ENCODE assay signal across 9 cellular contexts in the genomic region with DNA sequence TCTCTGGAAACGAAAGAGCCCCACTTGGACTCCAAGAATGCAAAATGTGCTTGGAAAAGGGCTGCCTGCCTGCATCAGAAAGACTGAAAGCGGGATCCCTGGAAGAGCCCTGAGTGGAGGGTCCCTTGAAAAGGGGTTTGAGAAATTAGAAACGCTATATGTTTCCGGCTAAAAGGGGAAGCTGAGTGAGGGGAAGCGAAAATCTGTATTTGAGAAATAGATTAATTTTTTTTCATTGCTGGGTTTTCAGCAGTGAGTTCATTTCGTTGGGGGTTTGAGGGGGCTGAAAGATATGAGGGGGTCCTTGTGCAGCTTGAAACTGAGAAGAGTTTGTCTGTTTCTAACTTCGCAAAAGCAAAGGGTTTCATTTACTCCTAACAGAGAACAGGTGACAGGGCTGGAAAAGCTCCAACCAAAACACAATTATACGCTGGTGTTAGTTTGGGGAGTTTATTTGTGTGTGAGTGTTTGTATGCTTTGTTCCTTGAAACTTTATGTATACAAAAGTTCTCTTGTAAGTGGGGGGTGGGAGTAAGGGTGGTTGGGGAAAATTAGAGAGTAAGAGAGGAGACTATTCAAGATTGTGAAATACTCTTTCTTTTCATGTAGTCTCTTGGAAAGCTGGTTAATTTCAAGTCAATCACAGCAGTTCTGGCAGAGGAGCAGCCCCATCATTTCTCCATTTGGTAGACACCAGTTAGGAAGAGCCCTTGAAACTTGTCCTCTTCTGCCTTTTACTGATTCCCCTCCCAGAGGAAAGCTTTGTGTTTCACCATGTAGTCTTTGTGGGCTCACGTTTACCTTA. TPM values are rescaled to one million over a fixed set of nuclear protein-coding genes. Genes with fewer than 3 reads are reported as not detected.
DNase-seq lines count a peak whose midpoint lies in the region; ATAC-seq and TF ChIP-seq lines count a peak whose summit lies in the region.
"Had no signal": no experiment of that assay in that cellular context is flagged by ENCODE, and none has a peak within 500 bp of the region (broad histone marks: within the 10 kb centered on the region; RNA-seq: fewer than 3 reads in every experiment).

No MANE protein-coding gene starts in this region.

- no peaks in the 10 kb centered on the region for H3K9me3 Mint-ChIP-seq in progenitor cell of endocrine pancreas (ENCODE audit: low read depth)

- no peak for DNase-seq in SK-N-SH
- DNase-seq in SJSA1 (ENCODE audit: low read depth in 1 of 2, low spot score in 2 of 2), result peak in 1 of 2 experiments; percentile 55
- DNase-seq in fibroblast of pulmonary artery (ENCODE audit: low read depth), result no peak
- DNase-seq in progenitor cell of endocrine pancreas (ENCODE audit: low spot score, unreplicated experiment), result no peak
- DNase-seq in HuH-7.5 (ENCODE audit: low spot score), result no peak
- no peak for DNase-seq in NCI-H82 treated with DMSO at 0.1 percent for 48 hours (lab: John Stamatoyannopoulos, UW; ENCODE audit: unreplicated experiment)

- POLR2A ChIA-PET in SK-N-SH (lab: Yijun Ruan, JAX), result no interaction called here

- no peaks in the 10 kb centered on the region for H3K9me2 ChIP-seq in SK-N-SH

- H3K27me3 ChIP-seq in SK-N-SH (ENCODE audit: insufficient read depth), result no peaks in the 10 kb centered on the region
- H3K27me3 ChIP-seq in SJSA1 (replicated peaks), result peaks cover 12% of the 10 kb centered on the region

- CTCF ChIA-PET in SK-N-SH (lab: Yijun Ruan, JAX), result interaction anchor here (1.0 to 2.9 kb wide), 4 partner anchors 10 to 368 kb away, joined by 3 to 10 read pairs (median 7); partner anchors contain the start of gene DTWD2

- H4K20me1 ChIP-seq in SK-N-SH (ENCODE audit: insufficient read depth), result no peaks in the 10 kb centered on the region

- peaks cover 18% of the 10 kb centered on the region for H3K79me2 ChIP-seq in SK-N-SH (ENCODE audit: insufficient read depth)

- no peak for TF ChIP-seq RAD21 in SK-N-SH (IDR thresholded peaks at IDR 0.05; ENCODE audit: low read length)

- TF ChIP-seq CTCF in SK-N-SH (IDR thresholded peaks at IDR 0.05) (no peak), fibroblast of pulmonary artery (IDR thresholded peaks at IDR 0.05; ENCODE audit: low read length, missing control alignments) (no peak), progenitor cell of endocrine pancreas (IDR thresholded peaks at IDR 0.05; ENCODE audit: unreplicated experiment) (no peak)

- H3K9ac ChIP-seq in SK-N-SH, result peak overlapping the region; percentile 32; the same call in 1 of the 2 replicates

- 71% methylated on average over 9 of the region's 9 CpGs for WGBS in SK-N-SH (ENCODE audit: low lambda C conversion rate)

- H3K4me3 ChIP-seq in SK-N-SH (ENCODE audit: low read depth in 2 of 2, low read length in 1 of 2) (peak overlapping the region; percentile 45 to 53; a peak in 3 of 4 replicates), SJSA1 (peak overlapping the region; percentile 41), fibroblast of pulmonary artery (replicated peaks; ENCODE audit: low read depth, low read length) (peak overlapping the region; percentile 68)

- peak overlapping the region; percentile 94 for H3K27ac Mint-ChIP-seq in progenitor cell of endocrine pancreas

- peaks cover 42% of the 10 kb centered on the region for H3K27me3 Mint-ChIP-seq in progenitor cell of endocrine pancreas

- peak overlapping the region; percentile 67 for H3K4me2 ChIP-seq in SK-N-SH

- H3K4me1 Mint-ChIP-seq in progenitor cell of endocrine pancreas (ENCODE audit: low read depth), result peaks cover 25% of the 10 kb centered on the region

- peak overlapping the region; percentile 89 for H3K4me3 Mint-ChIP-seq in progenitor cell of endocrine pancreas (ENCODE audit: low read depth)

- H3K9me3 ChIP-seq in SK-N-SH (no peaks in the 10 kb centered on the region), SJSA1 (replicated peaks) (no peaks in the 10 kb centered on the region)

- H3K4me1 ChIP-seq in SK-N-SH (ENCODE audit: control insufficient read depth in 1 of 2, insufficient read depth in 2 of 2, low read depth in 1 of 2, low read length in 1 of 2) (peaks cover 0 to 4% of the 10 kb centered on the region in 2 experiments; a peak in 2 of 4 replicates), SJSA1 (replicated peaks) (peaks cover 15% of the 10 kb centered on the region)

- no peak for TF ChIP-seq EP300 in SK-N-SH (IDR thresholded peaks at IDR 0.05; ENCODE audit: borderline replicate concordance in 1 of 2, low read depth in 1 of 2, low read length in 1 of 2)

- no peak for ATAC-seq in SK-N-SH treated with all-trans-retinoic acid at 6 μM for 48 hours
- no peak for ATAC-seq in GM18520 (IDR thresholded peaks at IDR 0.05; ENCODE audit: unreplicated experiment)

- no peaks in the 10 kb centered on the region for H3F3A ChIP-seq in SK-N-SH (replicated peaks; ENCODE audit: insufficient read depth)

- H3K27ac ChIP-seq in SK-N-SH (ENCODE audit: low read depth in 2 of 2, low read length in 1 of 2), result no peak overlapping the region
- no peak overlapping the region for H3K27ac ChIP-seq in SJSA1
- H3K27ac ChIP-seq: C4-2B had no signal

- H3K36me3 Mint-ChIP-seq in progenitor cell of endocrine pancreas (ENCODE audit: insufficient read depth), result no peaks in the 10 kb centered on the region

- H3K36me3 ChIP-seq in SK-N-SH (replicated peaks in 1 of 2; ENCODE audit: control insufficient read depth in 1 of 2, insufficient read depth in 2 of 2, low read length in 1 of 2), result no peaks in the 10 kb centered on the region
- no peaks in the 10 kb centered on the region for H3K36me3 ChIP-seq in SJSA1

- no peak overlapping the region for H2AFZ ChIP-seq in SK-N-SH (ENCODE audit: low read depth)

TF ChIP-seq in SK-N-SH, 30 proteins besides CTCF, POLR2A, EP300 and RAD21:
- no peak for TF ChIP-seq MXI1 (IDR thresholded peaks at IDR 0.05; ENCODE audit: low read depth, low read length)

TF ChIP-seq in SK-N-SH treated with all-trans-retinoic acid at 6 μM for 48 hours, 23 proteins besides CTCF, POLR2A, EP300 and RAD21 (continues in another document):
- no peak for TF ChIP-seq TSHZ2 (CRISPR knock-in tag; IDR thresholded peaks at IDR 0.05)
- no peak for TF ChIP-seq SNAI2 (CRISPR knock-in tag; IDR thresholded peaks at IDR 0.05)
- no peak for TF ChIP-seq CSDC2 (CRISPR knock-in tag; IDR thresholded peaks at IDR 0.05)
- TF ChIP-seq ZNF565 (CRISPR knock-in tag; conservative IDR thresholded peaks at IDR 0.05; ENCODE audit: low read depth), result no peak
- TF ChIP-seq, protein P1, sequence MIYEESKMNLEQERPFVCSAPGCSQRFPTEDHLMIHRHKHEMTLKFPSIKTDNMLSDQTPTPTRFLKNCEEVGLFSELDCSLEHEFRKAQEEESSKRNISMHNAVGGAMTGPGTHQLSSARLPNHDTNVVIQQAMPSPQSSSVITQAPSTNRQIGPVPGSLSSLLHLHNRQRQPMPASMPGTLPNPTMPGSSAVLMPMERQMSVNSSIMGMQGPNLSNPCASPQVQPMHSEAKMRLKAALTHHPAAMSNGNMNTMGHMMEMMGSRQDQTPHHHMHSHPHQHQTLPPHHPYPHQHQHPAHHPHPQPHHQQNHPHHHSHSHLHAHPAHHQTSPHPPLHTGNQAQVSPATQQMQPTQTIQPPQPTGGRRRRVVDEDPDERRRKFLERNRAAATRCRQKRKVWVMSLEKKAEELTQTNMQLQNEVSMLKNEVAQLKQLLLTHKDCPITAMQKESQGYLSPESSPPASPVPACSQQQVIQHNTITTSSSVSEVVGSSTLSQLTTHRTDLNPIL (CRISPR knock-in tag; IDR thresholded peaks at IDR 0.05; ENCODE audit: low read depth), result no peak
- TF ChIP-seq, protein P2, sequence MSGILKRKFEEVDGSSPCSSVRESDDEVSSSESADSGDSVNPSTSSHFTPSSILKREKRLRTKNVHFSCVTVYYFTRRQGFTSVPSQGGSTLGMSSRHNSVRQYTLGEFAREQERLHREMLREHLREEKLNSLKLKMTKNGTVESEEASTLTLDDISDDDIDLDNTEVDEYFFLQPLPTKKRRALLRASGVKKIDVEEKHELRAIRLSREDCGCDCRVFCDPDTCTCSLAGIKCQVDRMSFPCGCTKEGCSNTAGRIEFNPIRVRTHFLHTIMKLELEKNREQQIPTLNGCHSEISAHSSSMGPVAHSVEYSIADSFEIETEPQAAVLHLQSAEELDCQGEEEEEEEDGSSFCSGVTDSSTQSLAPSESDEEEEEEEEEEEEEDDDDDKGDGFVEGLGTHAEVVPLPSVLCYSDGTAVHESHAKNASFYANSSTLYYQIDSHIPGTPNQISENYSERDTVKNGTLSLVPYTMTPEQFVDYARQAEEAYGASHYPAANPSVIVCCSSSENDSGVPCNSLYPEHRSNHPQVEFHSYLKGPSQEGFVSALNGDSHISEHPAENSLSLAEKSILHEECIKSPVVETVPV (CRISPR knock-in tag; IDR thresholded peaks at IDR 0.05), result no peak
- no peak for TF ChIP-seq ISL1 (CRISPR knock-in tag; IDR thresholded peaks at IDR 0.05)

RNA-seq across cellular contexts. Expression of gene TNFAIP8, which starts 0.8 kb away (rescaled TPM):
- polyA plus RNA-seq in SK-N-SH (2012; rRNA removed), result 28.3 and 31.3 TPM in 2 replicates
- 33.8 and 41.5 TPM in 2 replicates for polyA plus RNA-seq in SK-N-SH (2012; cell fraction: cytosol; rRNA removed)
- polyA plus RNA-seq in SK-N-SH (2012; cell fraction: nucleus; rRNA removed), result 11.7 and 15.5 TPM in 2 replicates
- total RNA-seq in SJSA1 (2014; rRNA removed; shearing (Covaris generic)), result 25.4 and 32.1 TPM in 2 replicates
- total RNA-seq in progenitor cell of endocrine pancreas, result 8.0 and 9.3 TPM in 2 replicates
